8 cellular contexts compared by ENCODE assay signal in the genomic region with DNA sequence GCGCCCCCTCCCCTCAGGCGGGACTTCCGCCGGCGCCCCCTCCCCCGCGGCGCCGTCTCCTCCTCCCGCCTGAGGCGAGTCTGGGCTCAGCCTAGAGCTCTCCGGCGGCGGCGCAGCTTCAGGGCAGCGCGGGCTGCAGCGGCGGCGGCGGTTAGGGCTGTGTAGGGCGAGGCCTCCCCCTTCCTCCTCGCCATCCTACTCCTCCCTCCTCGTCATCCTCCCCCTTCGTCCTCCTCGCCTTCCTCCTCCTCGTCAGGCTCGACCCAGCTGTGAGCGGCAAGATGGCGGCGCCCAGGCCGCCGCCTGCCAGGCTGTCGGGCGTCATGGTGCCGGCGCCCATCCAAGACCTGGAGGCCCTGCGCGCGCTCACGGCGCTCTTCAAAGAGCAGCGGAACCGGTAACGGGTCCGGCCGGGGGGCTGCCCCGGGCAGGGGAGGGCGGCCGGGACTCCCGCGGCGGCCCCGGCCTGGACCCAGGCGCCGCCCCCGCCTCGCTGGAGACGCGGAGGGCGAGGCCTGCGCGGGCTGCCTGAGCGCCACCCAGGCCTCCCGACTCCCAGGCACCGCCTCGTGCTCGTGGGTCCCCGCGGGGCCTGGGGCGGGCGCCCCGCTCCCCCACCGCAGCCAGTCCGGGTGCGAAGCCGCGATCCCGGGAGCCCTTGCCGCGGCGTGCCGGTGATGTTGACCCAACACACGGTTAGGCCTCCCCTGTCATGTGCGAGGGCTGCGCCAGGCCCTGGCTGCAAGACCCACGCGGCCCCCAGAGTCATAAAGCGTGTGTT. TPM values are rescaled to one million over a fixed set of nuclear protein-coding genes. Genes with fewer than 3 reads are reported as not detected.
DNase-seq lines count a peak whose midpoint lies in the region; ATAC-seq and TF ChIP-seq lines count a peak whose summit lies in the region.

A gene with protein sequence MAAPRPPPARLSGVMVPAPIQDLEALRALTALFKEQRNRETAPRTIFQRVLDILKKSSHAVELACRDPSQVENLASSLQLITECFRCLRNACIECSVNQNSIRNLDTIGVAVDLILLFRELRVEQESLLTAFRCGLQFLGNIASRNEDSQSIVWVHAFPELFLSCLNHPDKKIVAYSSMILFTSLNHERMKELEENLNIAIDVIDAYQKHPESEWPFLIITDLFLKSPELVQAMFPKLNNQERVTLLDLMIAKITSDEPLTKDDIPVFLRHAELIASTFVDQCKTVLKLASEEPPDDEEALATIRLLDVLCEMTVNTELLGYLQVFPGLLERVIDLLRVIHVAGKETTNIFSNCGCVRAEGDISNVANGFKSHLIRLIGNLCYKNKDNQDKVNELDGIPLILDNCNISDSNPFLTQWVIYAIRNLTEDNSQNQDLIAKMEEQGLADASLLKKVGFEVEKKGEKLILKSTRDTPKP (plus strand): TSS at position 52 of the 781 bp plus-strand sequence. CDS start 230 bp downstream, at position 282.

- ATAC-seq in GM18517 (IDR thresholded peaks at IDR 0.05; ENCODE audit: unreplicated experiment) (peak; percentile 54), HG03066 (IDR thresholded peaks at IDR 0.05; ENCODE audit: low read depth, unreplicated experiment) (peak; percentile 57), HG03520 (IDR thresholded peaks at IDR 0.05; ENCODE audit: unreplicated experiment) (no peak)

- intact Hi-C loops in colonic mucosa (cut with DNase I) = no loop called here

- H3K27me3 ChIP-seq in colonic mucosa = no peaks in the 10 kb centered on the region

- no peaks in the 10 kb centered on the region for H3K4me1 ChIP-seq in colonic mucosa

- peak within 1 kb of the TSS; percentile 88 to 98 for H3K9ac ChIP-seq in colonic mucosa (ENCODE audit: low read depth in 2 of 2, low read length in 2 of 2)

- no peaks in the 10 kb centered on the region for H3K9me3 ChIP-seq in colonic mucosa

- no peak for TF ChIP-seq CTCF in colonic mucosa (IDR thresholded peaks at IDR 0.05)

- H3K36me3 ChIP-seq in colonic mucosa = no peaks in the 10 kb centered on the region

- peak within 1 kb of the TSS; percentile 91 for H3K4me3 ChIP-seq in colonic mucosa

- H3K27ac ChIP-seq in colonic mucosa = peak within 1 kb of the TSS; percentile 72

- DNase-seq in NCI-H446 (lab: John Stamatoyannopoulos, UW) = peak; percentile 50 to 76
- peak; percentile 78 for DNase-seq in activated CD4-positive, alpha-beta T cell treated with anti-CD3 and anti-CD28 coated beads for 48 hours
- peak; percentile 60 for DNase-seq in colonic mucosa
- DNase-seq in left kidney (ENCODE audit: low read depth, low spot score) = peak; percentile 96
- peak; percentile 59 to 72 for DNase-seq in stimulated activated CD4-positive, alpha-beta T cell treated with anti-CD3 and anti-CD28 coated beads, Interleukin-1b, Interleukin-23, amount 100 ng/mL, for 4 hours (ENCODE audit: low read depth in 2 of 2)

RNA-seq across cellular contexts. Expression of the gene that starts here (rescaled TPM):
- total RNA-seq in colonic mucosa = 10 to 100 TPM; 90.5 to 94.9 TPM
